Comparison of ENCODE assay signal across 10 cellular contexts in the genomic region with DNA sequence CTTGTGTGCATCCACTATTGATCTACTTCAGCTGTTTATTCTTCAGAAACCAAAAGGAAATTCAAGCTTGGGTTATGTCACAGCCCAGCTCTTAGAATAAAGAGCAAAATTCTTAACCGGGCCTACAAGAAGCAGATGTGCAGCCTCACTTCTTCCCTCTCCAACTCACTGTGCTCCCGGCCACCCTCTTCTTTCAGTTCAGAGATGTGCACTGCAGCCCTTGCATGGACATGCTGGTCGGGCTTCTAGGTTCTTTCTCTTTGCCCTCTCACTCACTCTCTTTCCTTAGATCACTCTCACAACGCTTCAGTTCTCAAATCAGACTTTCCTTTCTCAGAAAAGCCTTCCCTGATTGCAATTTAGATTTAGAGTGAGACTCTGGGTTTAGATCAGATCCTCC.
A peak's percentile ranks its signal among the peaks of the same experiment; 100 is the strongest.
DNase-seq lines count a peak whose midpoint lies in the region; ATAC-seq and TF ChIP-seq lines count a peak whose summit lies in the region.
"Had no signal": no experiment of that assay in that cellular context is flagged by ENCODE, and none has a peak within 500 bp of the region (broad histone marks: within the 10 kb centered on the region; RNA-seq: fewer than 3 reads in every experiment).

No MANE protein-coding gene starts in this region.

- ATAC-seq in HG02938 (IDR thresholded peaks at IDR 0.05; ENCODE audit: unreplicated experiment) (no peak), HG02678 (IDR thresholded peaks at IDR 0.05; ENCODE audit: unreplicated experiment) (no peak), HG02884 (IDR thresholded peaks at IDR 0.05; ENCODE audit: unreplicated experiment) (no peak)

- no peaks in the 10 kb centered on the region for H3K36me3 ChIP-seq in OCI-LY3 (replicated peaks; ENCODE audit: low read depth, low read length)
- no peaks in the 10 kb centered on the region for H3K36me3 ChIP-seq in neural cell (ENCODE audit: insufficient read depth, low read length)
- H3K36me3 ChIP-seq: tibial nerve had no signal

- H3K9ac ChIP-seq in OCI-LY3 (ENCODE audit: low read length) (0 out of 2 replicates have a peak overlapping the region, but pooled peaks have one; percentile 5), neural cell (ENCODE audit: low read length) (peak overlapping the region; percentile 55)
- H3K9ac ChIP-seq: KMS-11 had no signal

- H2AFZ ChIP-seq in OCI-LY3 (ENCODE audit: low read depth, low read length) (peak overlapping the region; percentile 81), neural cell (ENCODE audit: low read depth, low read length) (no peak overlapping the region)

- 0 out of 2 replicates have a peak overlapping the region, but pooled peaks have one; percentile 20 for H3K4me3 ChIP-seq in OCI-LY3 (ENCODE audit: low read length)
- H3K4me3 ChIP-seq in neural cell (ENCODE audit: low read length) = no peak overlapping the region
- H3K4me3 ChIP-seq: tibial nerve had no signal

- H4K20me1 ChIP-seq in OCI-LY3 (ENCODE audit: insufficient read depth, low read length) (no peaks in the 10 kb centered on the region), neural cell (ENCODE audit: insufficient read depth) (no peaks in the 10 kb centered on the region)

- H3K27ac ChIP-seq in OCI-LY3 (ENCODE audit: low read length) = no peak overlapping the region
- H3K27ac ChIP-seq in neural cell (ENCODE audit: low read length) = peak overlapping the region; percentile 94
- H3K27ac ChIP-seq: KMS-11 had no signal

- TF ChIP-seq RAD21 in neural cell (conservative IDR thresholded peaks at IDR 0.05) = no peak

- no peaks in the 10 kb centered on the region for H3K9me2 ChIP-seq in neural cell (ENCODE audit: insufficient read depth, low read length)

- TF ChIP-seq CTCF in OCI-LY3 (IDR thresholded peaks at IDR 0.05; ENCODE audit: low read depth, low read length) = no peak
- TF ChIP-seq CTCF in neural cell (IDR thresholded peaks at IDR 0.05; ENCODE audit: poor library complexity, severe bottlenecking) = no peak

- no peaks in the 10 kb centered on the region for H3F3A ChIP-seq in neural cell (ENCODE audit: insufficient read depth, low read length, poor library complexity, severe bottlenecking)

- H3K9me3 ChIP-seq in OCI-LY3 (ENCODE audit: insufficient read depth, low read length) (no peaks in the 10 kb centered on the region), neural cell (ENCODE audit: low read length) (no peaks in the 10 kb centered on the region)
- H3K9me3 ChIP-seq: tibial nerve had no signal

- TF ChIP-seq EP300 in neural cell (conservative IDR thresholded peaks at IDR 0.05; ENCODE audit: poor library complexity, severe bottlenecking) = no peak

- H3K27me3 ChIP-seq in OCI-LY3 (ENCODE audit: low read depth, low read length) (no peaks in the 10 kb centered on the region), neural cell (ENCODE audit: insufficient read depth, low read depth, low read length) (no peaks in the 10 kb centered on the region)
- H3K27me3 ChIP-seq: tibial nerve had no signal

- H3K4me1 ChIP-seq in OCI-LY3 (ENCODE audit: low read length) = peaks cover 4% of the 10 kb centered on the region; the same call in 1 of the 2 replicates

- peak overlapping the region; percentile 56 for H3K4me2 ChIP-seq in OCI-LY3 (ENCODE audit: low read length)
- no peak overlapping the region for H3K4me2 ChIP-seq in neural cell (ENCODE audit: low read length)
- H3K4me2 ChIP-seq: KMS-11 had no signal

- DNase-seq in D341Med (ENCODE audit: low spot score) = peak; percentile 27
- DNase-seq in central memory CD4-positive, alpha-beta T cell = peak; percentile 4
- DNase-seq in NCI-H146 (lab: John Stamatoyannopoulos, UW) = no peak

- no peaks in the 10 kb centered on the region for H3K79me2 ChIP-seq in OCI-LY3 (ENCODE audit: low read length)
- H3K79me2 ChIP-seq in neural cell (replicated peaks; ENCODE audit: insufficient read depth, low read length) = no peaks in the 10 kb centered on the region

TF ChIP-seq in neural cell, 6 proteins besides CTCF, POLR2A, EP300 and RAD21:
- TF ChIP-seq SMC3 (conservative IDR thresholded peaks at IDR 0.05; ENCODE audit: poor library complexity) (no peak), POLR2AphosphoS5 (IDR thresholded peaks at IDR 0.05) (no peak), TAF1 (IDR thresholded peaks at IDR 0.05; ENCODE audit: low read depth) (no peak), MXI1 (conservative IDR thresholded peaks at IDR 0.05; ENCODE audit: poor library complexity, severe bottlenecking) (no peak), EZH2 (IDR thresholded peaks at IDR 0.05; ENCODE audit: borderline replicate concordance, insufficient read depth, low read length, poor library complexity, severe bottlenecking) (no peak)
- TF ChIP-seq, protein P1, sequence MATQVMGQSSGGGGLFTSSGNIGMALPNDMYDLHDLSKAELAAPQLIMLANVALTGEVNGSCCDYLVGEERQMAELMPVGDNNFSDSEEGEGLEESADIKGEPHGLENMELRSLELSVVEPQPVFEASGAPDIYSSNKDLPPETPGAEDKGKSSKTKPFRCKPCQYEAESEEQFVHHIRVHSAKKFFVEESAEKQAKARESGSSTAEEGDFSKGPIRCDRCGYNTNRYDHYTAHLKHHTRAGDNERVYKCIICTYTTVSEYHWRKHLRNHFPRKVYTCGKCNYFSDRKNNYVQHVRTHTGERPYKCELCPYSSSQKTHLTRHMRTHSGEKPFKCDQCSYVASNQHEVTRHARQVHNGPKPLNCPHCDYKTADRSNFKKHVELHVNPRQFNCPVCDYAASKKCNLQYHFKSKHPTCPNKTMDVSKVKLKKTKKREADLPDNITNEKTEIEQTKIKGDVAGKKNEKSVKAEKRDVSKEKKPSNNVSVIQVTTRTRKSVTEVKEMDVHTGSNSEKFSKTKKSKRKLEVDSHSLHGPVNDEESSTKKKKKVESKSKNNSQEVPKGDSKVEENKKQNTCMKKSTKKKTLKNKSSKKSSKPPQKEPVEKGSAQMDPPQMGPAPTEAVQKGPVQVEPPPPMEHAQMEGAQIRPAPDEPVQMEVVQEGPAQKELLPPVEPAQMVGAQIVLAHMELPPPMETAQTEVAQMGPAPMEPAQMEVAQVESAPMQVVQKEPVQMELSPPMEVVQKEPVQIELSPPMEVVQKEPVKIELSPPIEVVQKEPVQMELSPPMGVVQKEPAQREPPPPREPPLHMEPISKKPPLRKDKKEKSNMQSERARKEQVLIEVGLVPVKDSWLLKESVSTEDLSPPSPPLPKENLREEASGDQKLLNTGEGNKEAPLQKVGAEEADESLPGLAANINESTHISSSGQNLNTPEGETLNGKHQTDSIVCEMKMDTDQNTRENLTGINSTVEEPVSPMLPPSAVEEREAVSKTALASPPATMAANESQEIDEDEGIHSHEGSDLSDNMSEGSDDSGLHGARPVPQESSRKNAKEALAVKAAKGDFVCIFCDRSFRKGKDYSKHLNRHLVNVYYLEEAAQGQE (IDR thresholded peaks at IDR 0.05; ENCODE audit: borderline replicate concordance) = no peak
TF ChIP-seq in neural cell: peak in this region for 0.
